26 cellular contexts compared by ENCODE assay signal in the genomic region with DNA sequence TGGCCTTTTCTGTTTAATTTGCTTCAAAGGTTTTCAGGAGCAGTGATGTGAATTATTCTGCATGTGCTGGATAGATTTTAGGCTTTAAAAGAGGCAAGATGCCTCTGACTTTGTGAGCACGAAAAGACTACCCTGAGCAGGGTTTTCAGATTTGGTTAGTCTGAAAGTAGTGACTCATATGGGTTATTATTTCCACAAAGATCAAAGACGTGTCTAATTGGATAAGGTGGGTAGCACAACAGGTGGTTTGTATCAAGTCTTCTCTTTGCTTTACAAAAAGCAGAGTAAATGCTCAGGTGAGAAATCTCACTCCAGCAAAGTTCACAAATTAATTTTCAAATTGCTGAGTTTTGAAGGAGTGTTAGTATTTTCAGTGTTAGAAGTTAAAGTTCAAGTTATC. TPM values are rescaled to one million over a fixed set of nuclear protein-coding genes. Genes with fewer than 3 reads are reported as not detected.
A peak's percentile ranks its signal among the peaks of the same experiment; 100 is the strongest.
DNase-seq lines count a peak whose midpoint lies in the region; ATAC-seq, FAIRE-seq and TF ChIP-seq lines count a peak whose summit lies in the region.
"Had no signal": no experiment of that assay in that cellular context is flagged by ENCODE, and none has a peak within 500 bp of the region (broad histone marks: within the 10 kb centered on the region; RNA-seq: fewer than 3 reads in every experiment).

No MANE protein-coding gene starts in this region.

- BruUV-seq in HepG2 (replicated peaks; lab: Mats Ljungman, UMichigan), result no TSS peak

- no peak for FAIRE-seq in HepG2 (lab: Jason Lieb, UNC)
- FAIRE-seq: GM18507, H1, K562, urothelium cell line had no signal

- no peak overlapping the region for H3K4me3 ChIP-seq in GM12865 (ENCODE audit: low read depth, low read length)
- H3K4me3 ChIP-seq in MM.1S (ENCODE audit: low read length), result peak overlapping the region; percentile 14
- no peak overlapping the region for H3K4me3 ChIP-seq in HepG2 (replicated peaks in 1 of 3; ENCODE audit: insufficient read depth in 1 of 3, low read depth in 2 of 3, low read length in 3 of 3)
- H3K4me3 ChIP-seq: BLaER1, K562, suprapubic skin had no signal

- peak overlapping the region; percentile 53 for H3K4me2 ChIP-seq in MM.1S (ENCODE audit: low read depth, low read length)
- H3K4me2 ChIP-seq in HepG2 (ENCODE audit: low read depth, low read length), result no peak overlapping the region
- H3K4me2 ChIP-seq: BLaER1 had no signal

- H3K79me2 ChIP-seq in MM.1S (ENCODE audit: low read length), result no peaks in the 10 kb centered on the region
- no peaks in the 10 kb centered on the region for H3K79me2 ChIP-seq in HepG2 (ENCODE audit: insufficient read depth, low read length)

- peak overlapping the region; percentile 73 for H3K27ac ChIP-seq in MM.1S (ENCODE audit: low read length)
- no peak overlapping the region for H3K27ac ChIP-seq in HepG2 (ENCODE audit: extremely low read length, insufficient read depth, low read length)
- H3K27ac ChIP-seq: BLaER1, suprapubic skin had no signal

- CTCF ChIA-PET in HepG2 (lab: Yijun Ruan, JAX; ENCODE audit: low intra/inter-chr PET ratio, low total read pairs), result no interaction called here

- H3K36me3 ChIP-seq in MM.1S (replicated peaks; ENCODE audit: insufficient read depth, low read length) (no peaks in the 10 kb centered on the region), HepG2 (replicated peaks in 1 of 2; ENCODE audit: control insufficient read depth in 1 of 2, insufficient read depth in 2 of 2, low read length in 2 of 2) (no peaks in the 10 kb centered on the region)
- H3K36me3 ChIP-seq: BLaER1, suprapubic skin had no signal

- peaks cover 55% of the 10 kb centered on the region for H3K4me1 ChIP-seq in MM.1S (ENCODE audit: low read length)
- no peaks in the 10 kb centered on the region for H3K4me1 ChIP-seq in HepG2 (ENCODE audit: insufficient read depth, low read length)
- H3K4me1 ChIP-seq: BLaER1, Caco-2, suprapubic skin had no signal

- WGBS in HepG2 (ENCODE audit: low lambda C conversion rate), result 0% methylated on average over 2 of the region's 2 CpGs

- H3F3A ChIP-seq in MM.1S (ENCODE audit: insufficient read depth, low read length), result peaks cover 30% of the 10 kb centered on the region

- DNase-seq in GM12865 (ENCODE audit: low read depth) (peak; percentile 70), MM.1S (peak; percentile 89), NCI-H2196 treated with DMSO at 0.1 percent for 48 hours (lab: John Stamatoyannopoulos, UW; ENCODE audit: unreplicated experiment) (no peak), HepG2 (ENCODE audit: low spot score) (no peak)
- no peak for DNase-seq in activated T-cell treated with anti-CD3 and anti-CD28 coated beads, Interleukin-2, amount 50 U/mL, for 48 hours
- no peak for DNase-seq in activated CD8-positive, alpha-beta memory T cell treated with anti-CD3 and anti-CD28 coated beads, Interleukin-2, amount 50 U/mL, for 48 hours
- DNase-seq: anterior cingulate cortex, Caco-2, dermis blood vessel endothelial cell, glutamatergic neuron, kidney glomerular epithelial cell, mesendoderm, NCI-H1694, nucleus accumbens, PC-3, SHP77 had no signal

- H4K20me1 ChIP-seq in MM.1S (ENCODE audit: insufficient read depth, low read length), result no peaks in the 10 kb centered on the region
- no peaks in the 10 kb centered on the region for H4K20me1 ChIP-seq in HepG2 (ENCODE audit: insufficient read depth, low read length)
- H4K20me1 ChIP-seq: BLaER1 had no signal

- TF ChIP-seq CTCF in GM12865 (IDR thresholded peaks at IDR 0.05; ENCODE audit: insufficient read depth, low read depth, low read length, missing control alignments) (no peak), MM.1S (IDR thresholded peaks at IDR 0.05; ENCODE audit: low read length) (no peak), HepG2 (CRISPR knock-in tag; IDR thresholded peaks at IDR 0.05) (no peak)

- H3K27me3 ChIP-seq in MM.1S (replicated peaks; ENCODE audit: insufficient read depth, low read length), result no peaks in the 10 kb centered on the region
- peaks cover 0 to 31% of the 10 kb centered on the region in 2 experiments; a peak in 3 of 5 replicates for H3K27me3 ChIP-seq in HepG2 (ENCODE audit: control insufficient read depth in 1 of 2, insufficient read depth in 2 of 2, low read length in 2 of 2)
- H3K27me3 ChIP-seq: BLaER1 had no signal

- H3K9me3 ChIP-seq in MM.1S (replicated peaks; ENCODE audit: insufficient read depth, low read length), result no peaks in the 10 kb centered on the region
- H3K9me3 ChIP-seq in HepG2 (ENCODE audit: low read length), result no peaks in the 10 kb centered on the region
- H3K9me3 ChIP-seq: BLaER1, Caco-2, suprapubic skin had no signal

- H3K9ac ChIP-seq in MM.1S (ENCODE audit: low read length) (peak overlapping the region; percentile 9; the same call in 1 of the 2 replicates), HepG2 (ENCODE audit: insufficient read depth, low read depth, low read length) (no peak overlapping the region)
- H3K9ac ChIP-seq: BLaER1 had no signal

- TF ChIP-seq EP300 in HepG2 (IDR thresholded peaks at IDR 0.05; ENCODE audit: low read depth in 2 of 2, low read length in 2 of 2), result no peak
- no peak for TF ChIP-seq EP300 in HepG2 (CRISPR knock-in tag; IDR thresholded peaks at IDR 0.05; ENCODE audit: borderline replicate concordance)

- no peak for TF ChIP-seq RAD21 in HepG2 (CRISPR knock-in tag; IDR thresholded peaks at IDR 0.05)

- ATAC-seq in GM18868 (IDR thresholded peaks at IDR 0.05; ENCODE audit: unreplicated experiment) (peak; percentile 88), HG03060 (IDR thresholded peaks at IDR 0.05; ENCODE audit: low read depth, unreplicated experiment) (peak; percentile 57), HepG2 (no peak)
- ATAC-seq: activated CD4-positive, CD25-positive, alpha-beta regulatory T cell treated with anti-CD3 and anti-CD28 coated beads, Interleukin-2, amount 50 U/mL, for 24 hours; K562; PC-3 had no signal

- POLR2A ChIA-PET in HepG2 (lab: Yijun Ruan, JAX), result no interaction called here

- in situ Hi-C loops in HepG2 (cut with HindIII; ENCODE audit: extremely low pct_ligation_motif_present, low pct_unique_long_range_greater_than_20kb), result no loop called here

- no peaks in the 10 kb centered on the region; the same call in 1 of the 2 replicates for H3K9me2 ChIP-seq in MM.1S (replicated peaks; ENCODE audit: insufficient read depth, low read length)

- no peak for TF ChIP-seq POLR2A in HepG2 (IDR thresholded peaks at IDR 0.05; ENCODE audit: insufficient read depth in 1 of 2, low read depth in 2 of 2, low read length in 2 of 2)

- intact Hi-C loops in HepG2 (cut with micrococcal nuclease; ENCODE audit: unreplicated experiment), result no loop called here

- H2AFZ ChIP-seq in MM.1S (ENCODE audit: low read length) (peak overlapping the region; percentile 9), HepG2 (ENCODE audit: low read length) (no peak overlapping the region)

TF ChIP-seq in HepG2, 621 proteins besides CTCF, POLR2A, EP300 and RAD21 (continues in another document):
- no peak for TF ChIP-seq POLR2AphosphoS5 (IDR thresholded peaks at IDR 0.05; ENCODE audit: low read depth, low read length)
- TF ChIP-seq, protein P1, sequence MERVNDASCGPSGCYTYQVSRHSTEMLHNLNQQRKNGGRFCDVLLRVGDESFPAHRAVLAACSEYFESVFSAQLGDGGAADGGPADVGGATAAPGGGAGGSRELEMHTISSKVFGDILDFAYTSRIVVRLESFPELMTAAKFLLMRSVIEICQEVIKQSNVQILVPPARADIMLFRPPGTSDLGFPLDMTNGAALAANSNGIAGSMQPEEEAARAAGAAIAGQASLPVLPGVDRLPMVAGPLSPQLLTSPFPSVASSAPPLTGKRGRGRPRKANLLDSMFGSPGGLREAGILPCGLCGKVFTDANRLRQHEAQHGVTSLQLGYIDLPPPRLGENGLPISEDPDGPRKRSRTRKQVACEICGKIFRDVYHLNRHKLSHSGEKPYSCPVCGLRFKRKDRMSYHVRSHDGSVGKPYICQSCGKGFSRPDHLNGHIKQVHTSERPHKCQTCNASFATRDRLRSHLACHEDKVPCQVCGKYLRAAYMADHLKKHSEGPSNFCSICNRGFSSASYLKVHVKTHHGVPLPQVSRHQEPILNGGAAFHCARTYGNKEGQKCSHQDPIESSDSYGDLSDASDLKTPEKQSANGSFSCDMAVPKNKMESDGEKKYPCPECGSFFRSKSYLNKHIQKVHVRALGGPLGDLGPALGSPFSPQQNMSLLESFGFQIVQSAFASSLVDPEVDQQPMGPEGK (CRISPR knock-in tag; IDR thresholded peaks at IDR 0.05), result no peak
- no peak for TF ChIP-seq NAIF1 (CRISPR knock-in tag; IDR thresholded peaks at IDR 0.05; ENCODE audit: borderline replicate concordance)
- TF ChIP-seq NR1H2 (CRISPR knock-in tag; IDR thresholded peaks at IDR 0.05; ENCODE audit: borderline replicate concordance, low read depth), result no peak

RNA-seq across cellular contexts. Expression of a gene that starts 37.6 kb away (rescaled TPM):
- not detected in 2 replicates for total RNA-seq in HepG2 (2016; rRNA removed; fragmentation: Illumina TruSeq; extraction: Trizol)
- total RNA-seq in HepG2 (2016; cell fraction: cytosol; rRNA removed; fragmentation: Illumina TruSeq; extraction: Trizol; ENCODE audit: low read depth), result not detected in 2 replicates
- total RNA-seq in HepG2 (2016; cell fraction: insoluble cytoplasmic fraction; rRNA removed; fragmentation: Illumina TruSeq; extraction: Trizol), result not detected in 2 replicates
- not detected in 2 replicates for total RNA-seq in HepG2 (2016; cell fraction: membrane; rRNA removed; fragmentation: Illumina TruSeq; extraction: Trizol)
- total RNA-seq in HepG2 (2016; cell fraction: nucleus; rRNA removed; fragmentation: Illumina TruSeq; extraction: Trizol), result not detected in 2 replicates
- not detected in 2 replicates for polyA plus RNA-seq in HepG2 (2011; rRNA removed)
- not detected in 2 replicates for polyA plus RNA-seq in HepG2 (2011; cell fraction: cytosol; rRNA removed)
- polyA plus RNA-seq in HepG2 (2011; cell fraction: nucleus; rRNA removed), result not detected in 2 replicates
- polyA plus RNA-seq in HepG2 (2012), result not detected in 2 replicates
- not detected in 2 replicates for polyA plus RNA-seq in HepG2 (2016; cell fraction: cytosol; fragmentation: Illumina TruSeq; extraction: Trizol; ENCODE audit: low read depth)
- polyA plus RNA-seq in HepG2 (2016; cell fraction: insoluble cytoplasmic fraction; fragmentation: Illumina TruSeq; extraction: Trizol; ENCODE audit: low read depth), result not detected in 2 replicates
- polyA plus RNA-seq in HepG2 (2016; cell fraction: membrane; fragmentation: Illumina TruSeq; extraction: Trizol; ENCODE audit: low read depth), result not detected in 2 replicates
- not detected in 2 replicates for polyA plus RNA-seq in HepG2 (2016; cell fraction: nucleus; fragmentation: Illumina TruSeq; extraction: Trizol; ENCODE audit: insufficient read depth, low read depth)
- not detected in 2 replicates for polyA minus RNA-seq in HepG2 (2011; rRNA and poly(A)+ RNA removed; ENCODE audit: low replicate concordance)
- not detected in 2 replicates for polyA minus RNA-seq in HepG2 (2011; cell fraction: cytosol; rRNA and poly(A)+ RNA removed)
- polyA minus RNA-seq in HepG2 (2011; cell fraction: nucleus; rRNA and poly(A)+ RNA removed), result not detected in 2 replicates
- total RNA-seq: Caco-2, cardiac septum, dermis blood vessel endothelial cell, H1, K562, PC-3, suprapubic skin had no signal
- polyA plus RNA-seq: H1, K562 had no signal

Comparison
In these comparisons a context has a peak if more than half of its experiments do, and no peak if none do; other contexts are left out.
1. DNase-seq: peak in GM12865 (single experiment) and MM.1S (single experiment); none in NCI-H2196 treated with DMSO at 0.1 percent for 48 hours (single experiment), HepG2 (single experiment), activated T-cell treated with anti-CD3 and anti-CD28 coated beads, Interleukin-2, amount 50 U/mL, for 48 hours (0 of 2) and activated CD8-positive, alpha-beta memory T cell treated with anti-CD3 and anti-CD28 coated beads, Interleukin-2, amount 50 U/mL, for 48 hours (single experiment).